In the genomic region with DNA sequence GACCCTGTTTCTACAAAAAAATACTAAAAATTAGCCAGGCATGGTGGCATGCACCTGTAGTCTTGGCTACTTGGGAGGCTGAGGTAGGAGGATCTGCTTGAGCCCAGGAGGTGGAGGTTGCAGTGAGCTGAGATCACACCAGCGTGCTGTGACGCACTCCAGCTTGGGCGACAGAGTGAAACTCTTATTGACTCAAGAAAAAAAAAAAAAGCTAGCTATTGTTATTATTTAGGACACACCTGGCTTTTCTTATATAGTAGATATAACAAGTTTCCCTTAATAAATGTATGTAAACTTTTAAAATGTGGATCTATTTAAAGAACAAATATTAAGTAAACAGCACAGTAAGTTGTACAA, we compare ENCODE assay signal across 15 cellular contexts. TPM values are rescaled to one million over a fixed set of nuclear protein-coding genes. Genes with fewer than 3 reads are reported as not detected.
DNase-seq lines count a peak whose midpoint lies in the region; ATAC-seq and TF ChIP-seq lines count a peak whose summit lies in the region.
"Had no signal": no experiment of that assay in that cellular context is flagged by ENCODE, and none has a peak within 500 bp of the region (broad histone marks: within the 10 kb centered on the region; RNA-seq: fewer than 3 reads in every experiment).

No MANE protein-coding gene starts in this region.

- H2BK5ac ChIP-seq in H9 (ENCODE audit: insufficient read length, low read length): no peak overlapping the region

- H4K8ac ChIP-seq in H9 (replicated peaks; ENCODE audit: insufficient read length, low read depth, low read length): no peak overlapping the region

- no peak overlapping the region for H2BK15ac ChIP-seq in H9 (ENCODE audit: low read depth, low read length)

- H3K4me3 ChIP-seq in CD4-positive, alpha-beta memory T cell (ENCODE audit: low read length in 2 of 2): no peak overlapping the region
- H3K4me3 ChIP-seq: testis had no signal

- H3K36me3 Mint-ChIP-seq in CD4-positive, alpha-beta memory T cell: peaks cover 13 to 30% of the 10 kb centered on the region in 2 donors
- peaks cover 0 to 18% (median 11%) of the 10 kb centered on the region in 3 experiments; a peak in 6 of 7 replicates for H3K36me3 Mint-ChIP-seq in H9 (ENCODE audit: insufficient read depth in 1 of 3, low read depth in 3 of 3)
- peaks cover 5% of the 10 kb centered on the region for H3K36me3 Mint-ChIP-seq in activated naive CD8-positive, alpha-beta T cell
- H3K36me3 Mint-ChIP-seq in natural killer cell treated with Interleukin-12 subunit alpha and Interleukin-12 subunit beta and Interleukin-15 and Interleukin-18, amount 100 ng/mL, for 72 hours: peaks cover 5% of the 10 kb centered on the region

- DNase-seq in CD4-positive, alpha-beta memory T cell: no peak
- no peak for DNase-seq in H9
- DNase-seq in natural killer cell treated with Interleukin-12 subunit alpha and Interleukin-12 subunit beta and Interleukin-15 and Interleukin-18, amount 100 ng/mL, for 72 hours (ENCODE audit: low spot score): no peak
- DNase-seq in hepatic stellate cell (ENCODE audit: low spot score): no peak
- no peak for DNase-seq in hippocampal formation (lab: John Stamatoyannopoulos, UW)
- no peak for DNase-seq in activated gamma-delta T cell (lab: John Stamatoyannopoulos, UW)
- no peak for DNase-seq in NCI-H1694 treated with DMSO at 0.1 percent for 48 hours (lab: John Stamatoyannopoulos, UW)
- DNase-seq: activated CD4-positive, alpha-beta T cell treated with anti-CD3 and anti-CD28 coated beads, Interleukin-2, amount 50 U/mL, for 1 hour; DMS79; NCI-H1930; occipital lobe; Right ventricle myocardium superior; stimulated activated CD4-positive, alpha-beta T cell treated with anti-CD3 and anti-CD28 coated beads, Interleukin-4, amount 100 ng/mL, for 4 hours had no signal

- no peak overlapping the region for H2BK20ac ChIP-seq in H9 (ENCODE audit: low read depth, low read length, poor library complexity, severe bottlenecking)

- H3K18ac ChIP-seq in H9 (ENCODE audit: insufficient read length, low read depth, low read length): no peak overlapping the region

- H3K9me3 Mint-ChIP-seq in CD4-positive, alpha-beta memory T cell: peaks cover 0 to 2% (median 0%) of the 10 kb centered on the region in 8 donors
- no peaks in the 10 kb centered on the region for H3K9me3 Mint-ChIP-seq in H9
- H3K9me3 Mint-ChIP-seq in activated naive CD8-positive, alpha-beta T cell (ENCODE audit: low read depth): no peaks in the 10 kb centered on the region
- H3K9me3 Mint-ChIP-seq in natural killer cell treated with Interleukin-12 subunit alpha and Interleukin-12 subunit beta and Interleukin-15 and Interleukin-18, amount 100 ng/mL, for 72 hours: no peaks in the 10 kb centered on the region

- H4K5ac ChIP-seq in H9 (ENCODE audit: insufficient read length, low read depth, low read length): no peak overlapping the region

- no peak overlapping the region for H2AFZ ChIP-seq in H9 (ENCODE audit: low read length)

- no peaks in the 10 kb centered on the region for H3K79me2 ChIP-seq in H9 (ENCODE audit: insufficient read depth, low read length)

- peak overlapping the region; percentile 90 for H3K4me2 ChIP-seq in H9 (ENCODE audit: insufficient read depth, insufficient read length, low read length)

- no peak overlapping the region for H3T11ph ChIP-seq in H9 (ENCODE audit: low read length)

- no peak overlapping the region for H3K23ac ChIP-seq in H9 (ENCODE audit: insufficient read length, low read depth, low read length)

- H2AK5ac ChIP-seq in H9 (ENCODE audit: insufficient read length, low read length): no peak overlapping the region

- intact Hi-C loops in CD4-positive, alpha-beta memory T cell (cut with micrococcal nuclease): no loop called here

- H3K79me1 ChIP-seq in H9 (ENCODE audit: insufficient read depth, low read depth, low read length, poor library complexity, severe bottlenecking): no peaks in the 10 kb centered on the region

- peaks cover 12% of the 10 kb centered on the region for H3K4me1 ChIP-seq in CD4-positive, alpha-beta memory T cell (ENCODE audit: insufficient read depth, low read length)
- no peaks in the 10 kb centered on the region for H3K4me1 ChIP-seq in H9 (ENCODE audit: insufficient read depth, low read length)

- POLR2A ChIA-PET in CD4-positive, alpha-beta memory T cell (lab: Charles Lee; ENCODE audit: partially characterized antibody): interaction anchor here (0.9 to 3.4 kb wide), 2 partner anchors 28 to 60 kb away, joined by 3 to 19 read pairs; a partner anchor contains a TSS

- H3K27ac Mint-ChIP-seq in CD4-positive, alpha-beta memory T cell: peak overlapping the region in 6 of 7 donors; percentile 63 to 98 (median 84)
- H3K27ac Mint-ChIP-seq in H9: peak overlapping the region in 1 of 3 experiments; percentile 21; a peak in 1 of 7 replicates
- H3K27ac Mint-ChIP-seq in activated naive CD8-positive, alpha-beta T cell: peak overlapping the region; percentile 41
- peak overlapping the region; percentile 98 for H3K27ac Mint-ChIP-seq in natural killer cell treated with Interleukin-12 subunit alpha and Interleukin-12 subunit beta and Interleukin-15 and Interleukin-18, amount 100 ng/mL, for 72 hours

- no peak overlapping the region for H3K56ac ChIP-seq in H9 (ENCODE audit: insufficient read length, low read depth, low read length)

- H3K4ac ChIP-seq in H9 (ENCODE audit: low read depth, low read length): no peak overlapping the region

- no peaks in the 10 kb centered on the region for H3K27me3 ChIP-seq in CD4-positive, alpha-beta memory T cell (ENCODE audit: insufficient read depth, low read length)
- no peaks in the 10 kb centered on the region for H3K27me3 ChIP-seq in H9 (ENCODE audit: insufficient read depth, low read length)
- H3K27me3 ChIP-seq: testis had no signal

- no peak overlapping the region for H3K9ac ChIP-seq in H9 (ENCODE audit: extremely low read depth, insufficient read length, low read length)

- no CpG with 5 or more reads among the region's 3 CpGs for WGBS in H9 (ENCODE audit: extremely low coverage, insufficient read length, low lambda C conversion rate)

- no peak overlapping the region for H3K14ac ChIP-seq in H9 (ENCODE audit: insufficient read depth, low read length)

- no peak overlapping the region for H2BK120ac ChIP-seq in H9 (ENCODE audit: low read depth, low read length, poor library complexity, severe bottlenecking)

- H3K23me2 ChIP-seq in H9 (ENCODE audit: insufficient read length, low read depth, low read length, poor library complexity, severe bottlenecking): peaks cover 12% of the 10 kb centered on the region

- peak overlapping the region; percentile 64 to 96 (median 71) for H3K4me3 Mint-ChIP-seq in CD4-positive, alpha-beta memory T cell
- peak overlapping the region; percentile 91 to 96 for H3K4me3 Mint-ChIP-seq in H9
- peak overlapping the region; percentile 71 for H3K4me3 Mint-ChIP-seq in activated naive CD8-positive, alpha-beta T cell
- peak overlapping the region; percentile 93 for H3K4me3 Mint-ChIP-seq in natural killer cell treated with Interleukin-12 subunit alpha and Interleukin-12 subunit beta and Interleukin-15 and Interleukin-18, amount 100 ng/mL, for 72 hours

- CTCF ChIA-PET in CD4-positive, alpha-beta memory T cell (lab: Charles Lee; ENCODE audit: partially characterized antibody): interaction anchor here (1.4 to 3.8 kb wide), 3 partner anchors 13 to 51 kb away, joined by 3 to 20 read pairs (median 6); no protein-coding TSS in a partner anchor

- H3K36me3 ChIP-seq in CD4-positive, alpha-beta memory T cell (ENCODE audit: insufficient read depth, low read length): peaks cover 6% of the 10 kb centered on the region

- H2BK12ac ChIP-seq in H9 (ENCODE audit: insufficient read length, low read depth, low read length): no peak overlapping the region

- H3K27ac ChIP-seq in CD4-positive, alpha-beta memory T cell (ENCODE audit: low read depth, low read length): no peak overlapping the region
- no peak overlapping the region for H3K27ac ChIP-seq in H9 (ENCODE audit: insufficient read length, low read depth, low read length)
- H3K27ac ChIP-seq: testis had no signal

- no peak for TF ChIP-seq CTCF in H9 (conservative IDR thresholded peaks at IDR 0.05)

- H3K9me3 ChIP-seq in CD4-positive, alpha-beta memory T cell (ENCODE audit: control insufficient read depth in 1 of 2, low read length in 2 of 2): no peaks in the 10 kb centered on the region
- H3K9me3 ChIP-seq in H9 (ENCODE audit: control insufficient read depth, low read depth, low read length): no peaks in the 10 kb centered on the region
- H3K9me3 ChIP-seq: testis had no signal

- no peak overlapping the region for H4K91ac ChIP-seq in H9 (ENCODE audit: insufficient read length, low read depth, low read length)

- no peaks in the 10 kb centered on the region for H4K20me1 ChIP-seq in H9 (ENCODE audit: control insufficient read depth, insufficient read depth, insufficient read length)

- ATAC-seq in natural killer cell treated with Interleukin-12 subunit alpha and Interleukin-12 subunit beta and Interleukin-15 and Interleukin-18, amount 100 ng/mL, for 72 hours: no peak

- peaks cover 9 to 27% (median 15%) of the 10 kb centered on the region in 4 donors for H3K4me1 Mint-ChIP-seq in CD4-positive, alpha-beta memory T cell
- H3K4me1 Mint-ChIP-seq in H9: peaks cover 11 to 15% of the 10 kb centered on the region in 2 experiments
- H3K4me1 Mint-ChIP-seq in activated naive CD8-positive, alpha-beta T cell (ENCODE audit: low read depth): peaks cover 19% of the 10 kb centered on the region
- peaks cover 29 to 32% of the 10 kb centered on the region in 2 donors for H3K4me1 Mint-ChIP-seq in natural killer cell treated with Interleukin-12 subunit alpha and Interleukin-12 subunit beta and Interleukin-15 and Interleukin-18, amount 100 ng/mL, for 72 hours (ENCODE audit: low read depth in 2 of 2)

- H3K27me3 Mint-ChIP-seq in CD4-positive, alpha-beta memory T cell: no peaks in the 10 kb centered on the region
- H3K27me3 Mint-ChIP-seq in H9 (ENCODE audit: low read depth): no peaks in the 10 kb centered on the region
- no peaks in the 10 kb centered on the region for H3K27me3 Mint-ChIP-seq in activated naive CD8-positive, alpha-beta T cell
- no peaks in the 10 kb centered on the region for H3K27me3 Mint-ChIP-seq in natural killer cell treated with Interleukin-12 subunit alpha and Interleukin-12 subunit beta and Interleukin-15 and Interleukin-18, amount 100 ng/mL, for 72 hours

RNA-seq across cellular contexts. Expression of a gene that starts 1.8 kb away (rescaled TPM):
- 10 to 100 TPM; 25.7 to 29.0 TPM for total RNA-seq in CD4-positive, alpha-beta memory T cell
- 1 to 10 TPM; 3.1 to 5.1 TPM for polyA plus RNA-seq in CD4-positive, alpha-beta memory T cell
- 14.4 and 17.5 TPM in 2 replicates for total RNA-seq in H9 (2021)
- total RNA-seq in natural killer cell treated with Interleukin-12 subunit alpha and Interleukin-12 subunit beta and Interleukin-15 and Interleukin-18, amount 100 ng/mL, for 72 hours: 10 to 100 TPM; 38.4 to 42.5 TPM

RNA-seq across cellular contexts. Expression of a gene that starts 8.6 kb away (rescaled TPM):
- total RNA-seq in CD4-positive, alpha-beta memory T cell: not detected
- polyA plus RNA-seq in CD4-positive, alpha-beta memory T cell: 1 to 10 TPM in 1 of 2 donors, under 1 TPM in 1; 0.27 to 1.4 TPM
- total RNA-seq in H9 (2021): 0.50 and 1.4 TPM in 2 replicates
- 1 to 10 TPM in 1 of 2 donors, not detected in 1; 1.7 TPM for total RNA-seq in natural killer cell treated with Interleukin-12 subunit alpha and Interleukin-12 subunit beta and Interleukin-15 and Interleukin-18, amount 100 ng/mL, for 72 hours
- total RNA-seq: occipital lobe, Right ventricle myocardium superior had no signal

RNA-seq across cellular contexts. Expression of a gene that starts 27.5 kb away (rescaled TPM):
- total RNA-seq in CD4-positive, alpha-beta memory T cell: 100 to 1,000 TPM; 105 to 115 TPM
- 10 to 100 TPM; 29.3 to 30.1 TPM for polyA plus RNA-seq in CD4-positive, alpha-beta memory T cell
- total RNA-seq in H9 (2021): 68.8 and 73.8 TPM in 2 replicates
- 100 to 1,000 TPM in 1 of 2 donors, 10 to 100 TPM in 1; 95.4 to 153 TPM for total RNA-seq in natural killer cell treated with Interleukin-12 subunit alpha and Interleukin-12 subunit beta and Interleukin-15 and Interleukin-18, amount 100 ng/mL, for 72 hours

RNA-seq across cellular contexts. Expression of a gene that starts 44.9 kb away (rescaled TPM):
- under 1 TPM; 0.67 to 0.94 TPM for total RNA-seq in CD4-positive, alpha-beta memory T cell
- not detected for polyA plus RNA-seq in CD4-positive, alpha-beta memory T cell
- total RNA-seq in H9 (2021): 3.9 and 4.6 TPM in 2 replicates
- total RNA-seq in natural killer cell treated with Interleukin-12 subunit alpha and Interleukin-12 subunit beta and Interleukin-15 and Interleukin-18, amount 100 ng/mL, for 72 hours: 1 to 10 TPM; 1.4 to 5.0 TPM
- total RNA-seq: Right ventricle myocardium superior had no signal

RNA-seq across cellular contexts. Expression of a gene that starts 51.4 kb away (rescaled TPM):
- 10 to 100 TPM; 31.0 to 34.4 TPM for total RNA-seq in CD4-positive, alpha-beta memory T cell
- polyA plus RNA-seq in CD4-positive, alpha-beta memory T cell: 10 to 100 TPM; 28.2 to 30.4 TPM
- 38.6 and 40.2 TPM in 2 replicates for total RNA-seq in H9 (2021)
- total RNA-seq in natural killer cell treated with Interleukin-12 subunit alpha and Interleukin-12 subunit beta and Interleukin-15 and Interleukin-18, amount 100 ng/mL, for 72 hours: 10 to 100 TPM; 30.1 to 41.3 TPM
